Comparison of ENCODE assay signal across 11 cellular contexts in genomic region chr14:73467377-73467776, GRCh38. TPM values are rescaled to one million over a fixed set of nuclear protein-coding genes. Genes with fewer than 3 reads are reported as not detected.
DNase-seq lines count a peak whose midpoint lies in the region; ATAC-seq and TF ChIP-seq lines count a peak whose summit lies in the region.
"Had no signal": no experiment of that assay in that cellular context is flagged by ENCODE, and none has a peak within 500 bp of the region (broad histone marks: within the 10 kb centered on the region; RNA-seq: fewer than 3 reads in every experiment).

No MANE protein-coding gene starts in this region.

- POLR2A ChIA-PET in GM10248 (lab: Yijun Ruan, JAX) = no interaction called here

- TF ChIP-seq CTCF in astrocyte of the spinal cord (IDR thresholded peaks at IDR 0.05; ENCODE audit: low read depth, low read length) (no peak), GM10248 (IDR thresholded peaks at IDR 0.05; ENCODE audit: control extremely low read depth, extremely low read depth, low read depth, missing control alignments) (no peak)

- CTCF ChIA-PET in GM10248 (lab: Yijun Ruan, JAX) = interaction anchor here (0.8 to 2.7 kb wide), 6 partner anchors 9 to 294 kb away, joined by 3 to 13 read pairs (median 7); partner anchors contain the start of gene NUMB

- DNase-seq in ELF-1 (ENCODE audit: low read depth, low spot score) (peak; percentile 20), astrocyte of the spinal cord (ENCODE audit: low read depth, low spot score) (peak; percentile 61), GOT3 (lab: John Stamatoyannopoulos, UW) (no peak), SK-N-DZ (ENCODE audit: low spot score) (no peak), GM10248 (ENCODE audit: extremely low spot score) (no peak)
- DNase-seq in activated CD4-positive, alpha-beta T cell treated with anti-CD3 and anti-CD28 coated beads for 24 hours (ENCODE audit: low read depth in 2 of 2) = peak; percentile 39 to 62
- DNase-seq in stimulated activated CD4-positive, alpha-beta T cell treated with anti-CD3 and anti-CD28 coated beads, Interleukin-1b, Interleukin-23, amount 100 ng/mL, for 48 hours = peak; percentile 80
- DNase-seq: NCI-H510A had no signal

- in situ Hi-C loops in astrocyte of the spinal cord (cut with HindIII; ENCODE audit: low sequenced_read_pairs) = loop anchor here (25.0 kb wide), 1 partner anchor 180 kb away; no protein-coding TSS in a partner anchor

- no peak for ATAC-seq in GM21786 (IDR thresholded peaks at IDR 0.05; ENCODE audit: unreplicated experiment)
- ATAC-seq: gastroesophageal sphincter had no signal

- no peak overlapping the region for H3K4me3 ChIP-seq in astrocyte of the spinal cord (ENCODE audit: low read depth, low read length)
- H3K4me3 ChIP-seq: breast epithelium, gastroesophageal sphincter had no signal

RNA-seq across cellular contexts. Expression of gene NUMB, which starts 9.0 kb away (rescaled TPM):
- 7.1 TPM in 2 replicates for polyA plus RNA-seq in SK-N-DZ (2014; cell fraction: cytosol; rRNA removed)
- polyA plus RNA-seq in SK-N-DZ (2014; cell fraction: nucleus; rRNA removed) = 12.0 and 32.5 TPM in 2 replicates

RNA-seq across cellular contexts. Expression of gene RIOX1, which starts 23.4 kb away (rescaled TPM):
- 15.9 and 18.1 TPM in 2 replicates for polyA plus RNA-seq in SK-N-DZ (2014; cell fraction: cytosol; rRNA removed)
- polyA plus RNA-seq in SK-N-DZ (2014; cell fraction: nucleus; rRNA removed) = 10.0 and 10.9 TPM in 2 replicates

Comparison
In these comparisons a context has a peak if more than half of its experiments do, and no peak if none do; other contexts are left out.
1. DNase-seq: peak in ELF-1 (single experiment), activated CD4-positive, alpha-beta T cell treated with anti-CD3 and anti-CD28 coated beads for 24 hours (2 of 2), astrocyte of the spinal cord (single experiment) and stimulated activated CD4-positive, alpha-beta T cell treated with anti-CD3 and anti-CD28 coated beads, Interleukin-1b, Interleukin-23, amount 100 ng/mL, for 48 hours (single experiment); none in GOT3 (single experiment), SK-N-DZ (single experiment) and GM10248 (single experiment).